34 cellular contexts compared by ENCODE assay signal in genomic region chr4:156870861-156871260, GRCh38.
"Had no signal": no experiment of that assay in that cellular context is flagged by ENCODE, and none has a peak within 500 bp of the region (broad histone marks: within the 10 kb centered on the region; RNA-seq: fewer than 3 reads in every experiment).

No MANE protein-coding gene starts in this region.

- H3K27ac ChIP-seq: adrenal gland, body of pancreas, breast epithelium, SJCRH30, VCaP had no signal

- ATAC-seq: activated naive CD4-positive, alpha-beta T cell treated with anti-CD3 and anti-CD28 coated beads, Interleukin-2, amount 50 U/mL, for 72 hours; activated T-cell treated with anti-CD3 and anti-CD28 coated beads, Interleukin-2, amount 50 U/mL, for 4 hours; body of pancreas; Panc1 had no signal

- H3K27ac Mint-ChIP-seq: activated B cell treated with CpG ODN at 0.5 μM for 24 hours; activated CD4-positive, alpha-beta memory T cell treated with anti-CD3 and anti-CD28 coated beads for 36 hours; activated naive CD4-positive, alpha-beta T cell treated with anti-CD3 and anti-CD28 coated beads for 36 hours; activated naive CD4-positive, alpha-beta T cell treated with anti-CD3 and anti-CD28 coated beads, Interleukin-2, amount 50 U/mL, for 72 hours; activated T-helper 1 cell treated with anti-CD3 and anti-CD28 coated beads, Interleukin-12 subunit alpha, Interleukin-12 subunit beta, Interleukin-2, Interleukin-4 antibody, amounts not matched to agents 30 ng/mL and 10 ng/mL and 1 ng/mL, durations not matched to agents 14 hours and 24 hours and 36 hours had no signal

- DNase-seq: activated B cell treated with CpG ODN at 0.5 μM for 24 hours; activated CD4-positive, alpha-beta memory T cell treated with anti-CD3 and anti-CD28 coated beads for 36 hours; activated CD4-positive, alpha-beta T cell treated with anti-CD3 and anti-CD28 coated beads for 4 hours; activated CD4-positive, alpha-beta T cell treated with anti-CD3 and anti-CD28 coated beads, Interleukin-2, amount 50 U/mL, for 1 hour; activated CD4-positive, CD25-positive, alpha-beta regulatory T cell treated with anti-CD3 and anti-CD28 coated beads, Interleukin-2, amount 50 U/mL, for 72 hours; activated CD8-positive, alpha-beta memory T cell treated with anti-CD3 and anti-CD28 coated beads, Interleukin-2, amount 50 U/mL, for 4 hours; activated gamma-delta T cell treated with Interleukin-2 at 50 U/mL for 16 hours; activated naive CD4-positive, alpha-beta T cell treated with anti-CD3 and anti-CD28 coated beads for 36 hours; activated T-cell treated with anti-CD3 and anti-CD28 coated beads for 4 hours; activated T-cell treated with anti-CD3 and anti-CD28 coated beads, Interleukin-2, amount 50 U/mL, for 4 hours; adrenal gland; body of pancreas; NCI-H1092 treated with DMSO at 0.1 percent for 48 hours; NCI-H1417; NCI-H146; NCI-H187 treated with DMSO at 0.1 percent for 48 hours; NCI-H2081; NCI-H2171 treated with DMSO at 0.1 percent for 48 hours; NCI-H2227 treated with DMSO at 0.1 percent for 48 hours; NCI-H446; NCI-H510A treated with DMSO at 0.1 percent for 48 hours; NCI-H526 treated with DMSO at 0.1 percent for 48 hours; NCI-H774; SHP77; SW 1271; T-helper 1 cell; T-helper 2 cell; T-helper 9 cell had no signal

- H3K4me1 Mint-ChIP-seq: activated B cell treated with CpG ODN at 0.5 μM for 24 hours had no signal

- H3K4me1 ChIP-seq: breast epithelium had no signal

- H3K27me3 ChIP-seq: adrenal gland, body of pancreas, breast epithelium, SJCRH30 had no signal

- H3K4me3 ChIP-seq: adrenal gland, body of pancreas, breast epithelium, SJCRH30 had no signal

- H3K27me3 Mint-ChIP-seq: activated B cell treated with CpG ODN at 0.5 μM for 24 hours; activated CD4-positive, alpha-beta memory T cell treated with anti-CD3 and anti-CD28 coated beads for 36 hours had no signal

- H3K9me3 Mint-ChIP-seq: activated B cell treated with CpG ODN at 0.5 μM for 24 hours; activated T-cell treated with anti-CD3 and anti-CD28 coated beads, Interleukin-2, amount 50 U/mL, for 4 hours; activated T-helper 1 cell treated with anti-CD3 and anti-CD28 coated beads, Interleukin-12 subunit alpha, Interleukin-12 subunit beta, Interleukin-2, Interleukin-4 antibody, amounts not matched to agents 30 ng/mL and 10 ng/mL and 1 ng/mL, durations not matched to agents 14 hours and 24 hours and 36 hours had no signal

- H3K9me3 ChIP-seq: body of pancreas, breast epithelium, SJCRH30 had no signal

- H3K36me3 Mint-ChIP-seq: activated CD4-positive, alpha-beta memory T cell treated with anti-CD3 and anti-CD28 coated beads for 36 hours; activated naive CD4-positive, alpha-beta T cell treated with anti-CD3 and anti-CD28 coated beads, Interleukin-2, amount 50 U/mL, for 72 hours had no signal

- H3K36me3 ChIP-seq: adrenal gland, breast epithelium, SJCRH30 had no signal

- H3K4me3 Mint-ChIP-seq: activated B cell treated with CpG ODN at 0.5 μM for 24 hours; activated CD4-positive, alpha-beta memory T cell treated with anti-CD3 and anti-CD28 coated beads for 36 hours; activated naive CD4-positive, alpha-beta T cell treated with anti-CD3 and anti-CD28 coated beads for 36 hours; activated T-cell treated with anti-CD3 and anti-CD28 coated beads, Interleukin-2, amount 50 U/mL, for 4 hours; activated T-helper 1 cell treated with anti-CD3 and anti-CD28 coated beads, Interleukin-12 subunit alpha, Interleukin-12 subunit beta, Interleukin-2, Interleukin-4 antibody, amounts not matched to agents 30 ng/mL and 10 ng/mL and 1 ng/mL, durations not matched to agents 14 hours and 24 hours and 36 hours had no signal
